ENCODE assay signal across 20 cellular contexts in the genomic region with DNA sequence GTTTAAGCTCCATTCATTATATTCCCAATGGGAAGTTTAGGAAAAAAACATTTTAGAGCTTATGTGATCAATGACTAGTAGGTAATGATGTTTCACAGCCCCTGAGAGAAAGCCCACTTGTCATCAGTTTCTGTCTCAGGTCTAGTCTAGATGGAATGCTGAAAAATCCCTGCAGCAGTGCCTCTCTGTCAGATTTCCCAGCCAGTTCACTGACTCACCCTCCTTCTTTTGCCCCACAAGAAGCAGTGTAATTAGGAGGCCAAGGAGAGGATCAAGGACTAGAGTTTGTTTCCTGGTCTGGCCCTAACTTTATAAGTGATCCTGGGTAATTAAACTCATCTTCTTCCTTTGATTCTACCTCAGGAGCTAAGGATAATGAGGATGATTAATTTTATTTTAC.
A peak's percentile ranks its signal among the peaks of the same experiment; 100 is the strongest.
DNase-seq lines count a peak whose midpoint lies in the region; ATAC-seq and TF ChIP-seq lines count a peak whose summit lies in the region.
"Had no signal": no experiment of that assay in that cellular context is flagged by ENCODE, and none has a peak within 500 bp of the region (broad histone marks: within the 10 kb centered on the region; RNA-seq: fewer than 3 reads in every experiment).

No MANE protein-coding gene starts in this region.

- in situ Hi-C loops in GM23248 (cut with MboI) = no loop called here

- H3K4me3 ChIP-seq in GM23248 (no peak overlapping the region), retinal pigment epithelial cell (ENCODE audit: low read length) (no peak overlapping the region), ascending aorta (no peak overlapping the region), testis (no peak overlapping the region)
- H3K4me3 ChIP-seq: upper lobe of left lung had no signal

- H3F3A ChIP-seq in GM23248 (ENCODE audit: insufficient read depth) = peaks cover 27% of the 10 kb centered on the region

- no peak for ATAC-seq in left lobe of liver
- no peak for ATAC-seq in GM21737 (IDR thresholded peaks at IDR 0.05; ENCODE audit: unreplicated experiment)
- ATAC-seq: activated T-cell treated with anti-CD3 and anti-CD28 coated beads, Interleukin-2, amount 50 U/mL, for 72 hours; Right ventricle myocardium inferior had no signal

- H3K4me1 ChIP-seq in GM23248 (ENCODE audit: insufficient read depth) (peaks cover 28% of the 10 kb centered on the region), ascending aorta (no peaks in the 10 kb centered on the region), testis (no peaks in the 10 kb centered on the region)
- H3K4me1 ChIP-seq: upper lobe of left lung had no signal

- no peaks in the 10 kb centered on the region for H3K9me2 ChIP-seq in GM23248 (ENCODE audit: insufficient read depth)

- H3K36me3 ChIP-seq in GM23248 (ENCODE audit: low read depth) (no peaks in the 10 kb centered on the region), ascending aorta (no peaks in the 10 kb centered on the region), testis (ENCODE audit: low read depth, missing control alignments) (no peaks in the 10 kb centered on the region)

- H2AFZ ChIP-seq in GM23248 = no peak overlapping the region

- H3K9me3 ChIP-seq in GM23248 (ENCODE audit: low read depth) = no peaks in the 10 kb centered on the region
- H3K9me3 ChIP-seq in ascending aorta = no peaks in the 10 kb centered on the region
- no peaks in the 10 kb centered on the region for H3K9me3 ChIP-seq in testis
- H3K9me3 ChIP-seq: upper lobe of left lung had no signal

- peak; percentile 80 for DNase-seq in GM23248
- DNase-seq in amniotic epithelial cell (ENCODE audit: low read depth) = peak; percentile 58
- DNase-seq in hepatic stellate cell (ENCODE audit: low spot score) = peak; percentile 6
- peak; percentile 39 for DNase-seq in retinal pigment epithelial cell (ENCODE audit: low read depth)
- DNase-seq in ascending aorta (ENCODE audit: low spot score in 2 of 2) = no peak
- no peak for DNase-seq in left lobe of liver (ENCODE audit: low spot score)
- DNase-seq in testis = no peak
- DNase-seq: activated CD4-positive, alpha-beta T cell treated with anti-CD3 and anti-CD28 coated beads, Interleukin-2, amount 50 U/mL, for 1 hour; activated T-cell treated with anti-CD3 and anti-CD28 coated beads, Interleukin-2, amount 50 U/mL, for 72 hours; CD4-positive, alpha-beta memory T cell; effector CD4-positive, alpha-beta T cell; GDM1; kidney; NCI-H2171; retina; stimulated activated CD4-positive, alpha-beta T cell treated with anti-CD3 and anti-CD28 coated beads, Interleukin-2, amount 100 ng/mL, for 48 hours; T-helper 2 cell; upper lobe of left lung had no signal

- H3K27ac ChIP-seq in GM23248 (peak overlapping the region; percentile 44), ascending aorta (no peak overlapping the region), testis (no peak overlapping the region)
- H3K27ac ChIP-seq: upper lobe of left lung had no signal

- H3K27me3 ChIP-seq in GM23248 (replicated peaks; ENCODE audit: insufficient read depth) (no peaks in the 10 kb centered on the region), ascending aorta (no peaks in the 10 kb centered on the region), testis (no peaks in the 10 kb centered on the region)
- H3K27me3 ChIP-seq: upper lobe of left lung had no signal

- intact Hi-C loops in ascending aorta (cut with DNase I) = no loop called here
- intact Hi-C loops in testis (cut with DNase I; ENCODE audit: low total_unique reads) = no loop called here

- no peaks in the 10 kb centered on the region for H3K79me2 ChIP-seq in GM23248 (ENCODE audit: insufficient read depth)

- H3K4me2 ChIP-seq in GM23248 (ENCODE audit: unreplicated experiment) = peak overlapping the region; percentile 5

- no peak for TF ChIP-seq CTCF in retinal pigment epithelial cell (conservative IDR thresholded peaks at IDR 0.05; ENCODE audit: low read depth, low read length)
- no peak for TF ChIP-seq CTCF in ascending aorta (IDR thresholded peaks at IDR 0.05)
- TF ChIP-seq CTCF in testis (IDR thresholded peaks at IDR 0.05) = no peak

- no peak for TF ChIP-seq POLR2A in testis (IDR thresholded peaks at IDR 0.05)

- no peak overlapping the region for H3K9ac ChIP-seq in GM23248

- H4K20me1 ChIP-seq in GM23248 (ENCODE audit: insufficient read depth) = no peaks in the 10 kb centered on the region

Comparison
In these comparisons a context has a peak if more than half of its experiments do, and no peak if none do; other contexts are left out.
1. DNase-seq: peak in GM23248 (single experiment), amniotic epithelial cell (single experiment), hepatic stellate cell (single experiment) and retinal pigment epithelial cell (single experiment); none in ascending aorta (0 of 2), left lobe of liver (single experiment) and testis (single experiment).